In genomic region chr17:43766413-43767052, GRCh38 we compare ENCODE assay signal across 10 cellular contexts. TPM values are rescaled to one million over a fixed set of nuclear protein-coding genes. Genes with fewer than 3 reads are reported as not detected.
DNase-seq lines count a peak whose midpoint lies in the region; ATAC-seq and TF ChIP-seq lines count a peak whose summit lies in the region.
"Had no signal": no experiment of that assay in that cellular context is flagged by ENCODE, and none has a peak within 500 bp of the region (broad histone marks: within the 10 kb centered on the region; RNA-seq: fewer than 3 reads in every experiment).

No MANE protein-coding gene starts in this region.

- no peak overlapping the region for H3K4me3 Mint-ChIP-seq in H9

- no peaks in the 10 kb centered on the region for H3K79me2 ChIP-seq in H9 (ENCODE audit: insufficient read depth, low read length)

- no peak overlapping the region for H4K5ac ChIP-seq in H9 (ENCODE audit: insufficient read length, low read depth, low read length)

- H2AK5ac ChIP-seq in H9 (ENCODE audit: insufficient read length, low read length) = no peak overlapping the region

- H3K9me3 ChIP-seq in H9 (ENCODE audit: control insufficient read depth, low read depth, low read length) (no peaks in the 10 kb centered on the region), SJSA1 (replicated peaks) (no peaks in the 10 kb centered on the region), liver (ENCODE audit: control insufficient read depth in 4 of 4, low read length in 3 of 4) (no peaks in the 10 kb centered on the region)

- H3K4me3 ChIP-seq in SJSA1 (no peak overlapping the region), brain microvascular endothelial cell (ENCODE audit: low read depth, low read length) (no peak overlapping the region), liver (ENCODE audit: low read depth in 1 of 3, low read length in 3 of 3) (no peak overlapping the region)

- no peak overlapping the region for H4K8ac ChIP-seq in H9 (replicated peaks; ENCODE audit: insufficient read length, low read depth, low read length)

- H3K27ac Mint-ChIP-seq in H9 = no peak overlapping the region; a peak in 2 of 7 replicates
- H3K27ac Mint-ChIP-seq: IgD-negative memory B cell had no signal

- no peaks in the 10 kb centered on the region for H3K27me3 Mint-ChIP-seq in H9 (ENCODE audit: low read depth)

- H3K9ac ChIP-seq in H9 (ENCODE audit: extremely low read depth, insufficient read length, low read length) (no peak overlapping the region), liver (ENCODE audit: low read depth in 1 of 2, low read length in 2 of 2) (no peak overlapping the region)

- WGBS in H9 (ENCODE audit: extremely low coverage, insufficient read length, low lambda C conversion rate) = no CpG with 5 or more reads among the region's 7 CpGs
- WGBS in liver = 73% methylated on average over 7 of the region's 7 CpGs

- peaks cover 0 to 29% (median 23%) of the 10 kb centered on the region in 3 experiments for H3K36me3 Mint-ChIP-seq in H9 (ENCODE audit: insufficient read depth in 1 of 3, low read depth in 3 of 3)

- H2AFZ ChIP-seq in H9 (ENCODE audit: low read length) = no peak overlapping the region

- H4K20me1 ChIP-seq in H9 (ENCODE audit: control insufficient read depth, insufficient read depth, insufficient read length) = no peaks in the 10 kb centered on the region

- no peak overlapping the region for H3T11ph ChIP-seq in H9 (ENCODE audit: low read length)

- H3K4ac ChIP-seq in H9 (ENCODE audit: low read depth, low read length) = no peak overlapping the region

- no peak overlapping the region for H3K4me2 ChIP-seq in H9 (ENCODE audit: insufficient read depth, insufficient read length, low read length)

- no peak overlapping the region for H2BK5ac ChIP-seq in H9 (ENCODE audit: insufficient read length, low read length)

- H2BK20ac ChIP-seq in H9 (ENCODE audit: low read depth, low read length, poor library complexity, severe bottlenecking) = no peak overlapping the region

- no peak overlapping the region for H3K14ac ChIP-seq in H9 (ENCODE audit: insufficient read depth, low read length)

- H2BK15ac ChIP-seq in H9 (ENCODE audit: low read depth, low read length) = no peak overlapping the region

- H3K9me3 Mint-ChIP-seq in H9 = no peaks in the 10 kb centered on the region
- H3K9me3 Mint-ChIP-seq: IgD-negative memory B cell had no signal

- H3K36me3 ChIP-seq in SJSA1 (peaks cover 53% of the 10 kb centered on the region), brain microvascular endothelial cell (replicated peaks) (peaks cover 30% of the 10 kb centered on the region), liver (ENCODE audit: control insufficient read depth in 4 of 4, insufficient read depth in 3 of 4, low read depth in 1 of 4, low read length in 3 of 4) (peaks cover 0 to 32% (median 20%) of the 10 kb centered on the region in 4 donors)

- H3K27me3 ChIP-seq in H9 (ENCODE audit: insufficient read depth, low read length) (no peaks in the 10 kb centered on the region), SJSA1 (replicated peaks) (no peaks in the 10 kb centered on the region), brain microvascular endothelial cell (replicated peaks) (no peaks in the 10 kb centered on the region), liver (ENCODE audit: control insufficient read depth in 4 of 4, insufficient read depth in 4 of 4, low read length in 3 of 4) (no peaks in the 10 kb centered on the region)

- H2BK12ac ChIP-seq in H9 (ENCODE audit: insufficient read length, low read depth, low read length) = no peak overlapping the region

- no peak overlapping the region for H4K91ac ChIP-seq in H9 (ENCODE audit: insufficient read length, low read depth, low read length)

- no peak overlapping the region for H3K18ac ChIP-seq in H9 (ENCODE audit: insufficient read length, low read depth, low read length)

- no peaks in the 10 kb centered on the region for H3K23me2 ChIP-seq in H9 (ENCODE audit: insufficient read length, low read depth, low read length, poor library complexity, severe bottlenecking)

- peak; percentile 88 for TF ChIP-seq CTCF in H9 (conservative IDR thresholded peaks at IDR 0.05)
- peak; percentile 91 for TF ChIP-seq CTCF in brain microvascular endothelial cell (IDR thresholded peaks at IDR 0.05; ENCODE audit: low read depth, low read length, missing control alignments)
- TF ChIP-seq CTCF in liver (IDR thresholded peaks at IDR 0.05; ENCODE audit: low read depth, low read length, missing input control) = peak; percentile 61

- peak; percentile 45 to 78 for TF ChIP-seq RAD21 in liver (IDR thresholded peaks at IDR 0.05)

- H3K56ac ChIP-seq in H9 (ENCODE audit: insufficient read length, low read depth, low read length) = no peak overlapping the region

- H3K4me1 Mint-ChIP-seq in H9 = peaks cover 4 to 5% of the 10 kb centered on the region in 2 experiments

- H3K79me1 ChIP-seq in H9 (ENCODE audit: insufficient read depth, low read depth, low read length, poor library complexity, severe bottlenecking) = no peaks in the 10 kb centered on the region

- no peak overlapping the region for H3K27ac ChIP-seq in H9 (ENCODE audit: insufficient read length, low read depth, low read length)
- no peak overlapping the region for H3K27ac ChIP-seq in SJSA1
- no peak overlapping the region for H3K27ac ChIP-seq in brain microvascular endothelial cell
- H3K27ac ChIP-seq in liver (ENCODE audit: low read depth in 1 of 2, low read length in 2 of 2) = no peak overlapping the region

- no peak overlapping the region for H3K23ac ChIP-seq in H9 (ENCODE audit: insufficient read length, low read depth, low read length)

- in situ Hi-C loops in brain microvascular endothelial cell (cut with HindIII; ENCODE audit: low pct_ligation_motif_present, low sequenced_read_pairs) = no loop called here

- H3K4me1 ChIP-seq in H9 (ENCODE audit: insufficient read depth, low read length) (no peaks in the 10 kb centered on the region), SJSA1 (replicated peaks) (no peaks in the 10 kb centered on the region), liver (ENCODE audit: control insufficient read depth in 4 of 4, insufficient read depth in 4 of 4, low read length in 3 of 4) (peaks cover 2 to 26% (median 11%) of the 10 kb centered on the region in 4 donors)

- DNase-seq in CD1c-positive myeloid dendritic cell (ENCODE audit: extremely low spot score) = peak; percentile 51
- DNase-seq in H9 = peak; percentile 68
- DNase-seq in SJSA1 (ENCODE audit: low read depth in 1 of 2, low spot score in 2 of 2) = peak; percentile 59 to 80
- peak; percentile 27 for DNase-seq in brain microvascular endothelial cell
- DNase-seq in stimulated activated CD4-positive, alpha-beta T cell treated with anti-CD3 and anti-CD28 coated beads, TNF-alpha, amount 100 ng/mL, for 48 hours (ENCODE audit: low read depth in 3 of 3) = peak in 2 of 3 donors; percentile 9 to 50
- DNase-seq in ureter (ENCODE audit: low spot score) = no peak

- no peak overlapping the region for H2BK120ac ChIP-seq in H9 (ENCODE audit: low read depth, low read length, poor library complexity, severe bottlenecking)

- ATAC-seq in GM19452 (IDR thresholded peaks at IDR 0.05; ENCODE audit: unreplicated experiment) = no peak

TF ChIP-seq in liver, 16 proteins besides CTCF, POLR2A, EP300 and RAD21 (continues in another document):
- TF ChIP-seq FOXA1 (IDR thresholded peaks at IDR 0.05) = no peak
- TF ChIP-seq JUND (IDR thresholded peaks at IDR 0.05) = no peak
- TF ChIP-seq, protein P1, sequence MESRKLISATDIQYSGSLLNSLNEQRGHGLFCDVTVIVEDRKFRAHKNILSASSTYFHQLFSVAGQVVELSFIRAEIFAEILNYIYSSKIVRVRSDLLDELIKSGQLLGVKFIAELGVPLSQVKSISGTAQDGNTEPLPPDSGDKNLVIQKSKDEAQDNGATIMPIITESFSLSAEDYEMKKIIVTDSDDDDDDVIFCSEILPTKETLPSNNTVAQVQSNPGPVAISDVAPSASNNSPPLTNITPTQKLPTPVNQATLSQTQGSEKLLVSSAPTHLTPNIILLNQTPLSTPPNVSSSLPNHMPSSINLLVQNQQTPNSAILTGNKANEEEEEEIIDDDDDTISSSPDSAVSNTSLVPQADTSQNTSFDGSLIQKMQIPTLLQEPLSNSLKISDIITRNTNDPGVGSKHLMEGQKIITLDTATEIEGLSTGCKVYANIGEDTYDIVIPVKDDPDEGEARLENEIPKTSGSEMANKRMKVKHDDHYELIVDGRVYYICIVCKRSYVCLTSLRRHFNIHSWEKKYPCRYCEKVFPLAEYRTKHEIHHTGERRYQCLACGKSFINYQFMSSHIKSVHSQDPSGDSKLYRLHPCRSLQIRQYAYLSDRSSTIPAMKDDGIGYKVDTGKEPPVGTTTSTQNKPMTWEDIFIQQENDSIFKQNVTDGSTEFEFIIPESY (IDR thresholded peaks at IDR 0.05) = no peak
- no peak for TF ChIP-seq RXRA (IDR thresholded peaks at IDR 0.05)
- TF ChIP-seq YY1 (IDR thresholded peaks at IDR 0.05) = no peak
- TF ChIP-seq NR2F2 (IDR thresholded peaks at IDR 0.05) = no peak
- TF ChIP-seq TAF1 (conservative IDR thresholded peaks at IDR 0.05) = no peak
- no peak for TF ChIP-seq EGR1 (IDR thresholded peaks at IDR 0.05; ENCODE audit: low read depth in 2 of 2)
- TF ChIP-seq FOXA2 (IDR thresholded peaks at IDR 0.05) = no peak
- TF ChIP-seq, protein P2, sequence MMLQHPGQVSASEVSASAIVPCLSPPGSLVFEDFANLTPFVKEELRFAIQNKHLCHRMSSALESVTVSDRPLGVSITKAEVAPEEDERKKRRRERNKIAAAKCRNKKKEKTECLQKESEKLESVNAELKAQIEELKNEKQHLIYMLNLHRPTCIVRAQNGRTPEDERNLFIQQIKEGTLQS (IDR thresholded peaks at IDR 0.05) = no peak
- no peak for TF ChIP-seq HNF4G (IDR thresholded peaks at IDR 0.05)
- no peak for TF ChIP-seq HNF4A (conservative IDR thresholded peaks at IDR 0.05)
- no peak for TF ChIP-seq GABPA (IDR thresholded peaks at IDR 0.05 in 1 of 2, conservative IDR thresholded peaks at IDR 0.05 in 1 of 2)

RNA-seq across cellular contexts. Expression of gene SOST, which starts 7.9 kb away (rescaled TPM):
- not detected in 2 replicates for total RNA-seq in H9 (2021)
- 0.37 TPM in 1 of 2 replicates, not detected in the other for total RNA-seq in SJSA1 (2014; rRNA removed; shearing (Covaris generic))
- total RNA-seq in liver = not detected
- not detected for polyA plus RNA-seq in liver
- not detected for total RNA-seq in ureter
- total RNA-seq: mononuclear cell had no signal
- polyA plus RNA-seq: IgD-negative memory B cell had no signal

RNA-seq across cellular contexts. Expression of gene DUSP3, which starts 12.2 kb away (rescaled TPM):
- 16.9 and 17.6 TPM in 2 replicates for total RNA-seq in H9 (2021)
- total RNA-seq in SJSA1 (2014; rRNA removed; shearing (Covaris generic)) = 39.7 and 55.1 TPM in 2 replicates
- 100 to 1,000 TPM in 1 of 2 donors, 10 to 100 TPM in 1; 30.4 to 104 TPM for total RNA-seq in liver
- 10 to 100 TPM; 59.8 to 61.8 TPM for polyA plus RNA-seq in liver
- total RNA-seq in ureter = 91.9 TPM

RNA-seq across cellular contexts. Expression of gene CFAP97D1, which starts 13.7 kb away (rescaled TPM):
- total RNA-seq in H9 (2021) (not detected in 2 replicates), liver (under 1 TPM in 1 of 2 donors, not detected in 1; 0.08 TPM), ureter (not detected)
- not detected in 2 replicates for total RNA-seq in SJSA1 (2014; rRNA removed; shearing (Covaris generic))
- not detected for polyA plus RNA-seq in liver
- total RNA-seq: mononuclear cell had no signal
- polyA plus RNA-seq: IgD-negative memory B cell had no signal
